Comparison of ENCODE assay signal across 1 cellular context in genomic region chr5:124751031-124751430, GRCh38.
TF ChIP-seq lines count a peak whose summit lies in the region.

No MANE protein-coding gene starts in this region.

TF ChIP-seq in HepG2, 621 proteins besides CTCF, POLR2A, EP300 and RAD21:
- TF ChIP-seq KIAA2018 (CRISPR knock-in tag; IDR thresholded peaks at IDR 0.05; ENCODE audit: borderline replicate concordance) (no peak), IRF1 (CRISPR knock-in tag; IDR thresholded peaks at IDR 0.05; ENCODE audit: low read depth) (no peak), TERF1 (CRISPR knock-in tag; IDR thresholded peaks at IDR 0.05) (no peak), ZNF878 (CRISPR knock-in tag; IDR thresholded peaks at IDR 0.05) (no peak), CENPX (CRISPR knock-in tag; IDR thresholded peaks at IDR 0.05) (no peak), ZNF205 (CRISPR knock-in tag; IDR thresholded peaks at IDR 0.05) (no peak), ZNF678 (CRISPR knock-in tag; IDR thresholded peaks at IDR 0.05) (no peak)
